In genomic region chr11:61333638-61334433, GRCh38 we compare ENCODE assay signal across 8 cellular contexts. TPM values are rescaled to one million over a fixed set of nuclear protein-coding genes. Genes with fewer than 3 reads are reported as not detected.
DNase-seq lines count a peak whose midpoint lies in the region; ATAC-seq and TF ChIP-seq lines count a peak whose summit lies in the region.

No MANE protein-coding gene starts in this region.

- no peak for ATAC-seq in gastrocnemius medialis

- H3K4me3 ChIP-seq in HAP-1 (peak overlapping the region; percentile 95), SU-DHL-6 (ENCODE audit: insufficient read depth, low read length, poor library complexity, severe bottlenecking) (peak overlapping the region; percentile 90), fibroblast of lung (replicated peaks in 1 of 4; ENCODE audit: control extremely low read depth in 1 of 4, insufficient read depth in 1 of 4, low read depth in 3 of 4, low read length in 4 of 4) (peak overlapping the region; percentile 73 to 99 (median 85)), gastrocnemius medialis (peak overlapping the region; percentile 89 to 100 (median 98))

- H3K9ac ChIP-seq in SU-DHL-6 (ENCODE audit: low read length) (peak overlapping the region; percentile 97), fibroblast of lung (ENCODE audit: insufficient read depth, low read length) (peak overlapping the region; percentile 99)

- H3K79me2 ChIP-seq in SU-DHL-6 (ENCODE audit: insufficient read depth, low read length) (peaks cover 40% of the 10 kb centered on the region), fibroblast of lung (ENCODE audit: control insufficient read depth, insufficient read depth, low read length) (peaks cover 41% of the 10 kb centered on the region)

- peaks cover 21% of the 10 kb centered on the region for H3F3A ChIP-seq in SU-DHL-6 (ENCODE audit: insufficient read depth)

- H3K4me1 ChIP-seq in HAP-1 (peaks cover 37% of the 10 kb centered on the region), fibroblast of lung (ENCODE audit: control insufficient read depth, extremely low read depth, insufficient read depth, low read length) (peaks cover 8% of the 10 kb centered on the region), gastrocnemius medialis (peaks cover 27 to 35% of the 10 kb centered on the region in 2 donors)

- TF ChIP-seq POLR2A in gastrocnemius medialis (IDR thresholded peaks at IDR 0.05): no peak

- intact Hi-C loops in gastrocnemius medialis (cut with DNase I; ENCODE audit: low total_unique reads): loop anchor here (1.0 to 2.0 kb wide), 2 partner anchors 27 to 247 kb away; partner anchors contain the start of genes CYB561A3 and SYT7

- H4K20me1 ChIP-seq in SU-DHL-6 (ENCODE audit: low read depth, low read length): peaks cover 17% of the 10 kb centered on the region; the same call in 1 of the 2 replicates
- no peaks in the 10 kb centered on the region for H4K20me1 ChIP-seq in fibroblast of lung (ENCODE audit: control insufficient read depth, extremely low read depth, insufficient read depth, low read length)

- H3K4me2 ChIP-seq in SU-DHL-6 (ENCODE audit: low read depth, low read length, poor library complexity, severe bottlenecking) (peak overlapping the region; percentile 90), fibroblast of lung (ENCODE audit: extremely low read depth, insufficient read depth, low read length) (peak overlapping the region; percentile 99)

- DNase-seq in HAP-1 (ENCODE audit: low spot score in 2 of 2) (no peak), fibroblast of lung (ENCODE audit: low read depth in 2 of 2) (no peak), gastrocnemius medialis (peak in 1 of 2 donors; percentile 12), middle frontal gyrus (ENCODE audit: extremely low spot score, low spot score) (no peak), iPS-NIHi7 (ENCODE audit: extremely low spot score) (no peak), kidney tubule cell (ENCODE audit: low spot score) (no peak), CD1c-positive myeloid dendritic cell (ENCODE audit: extremely low spot score) (no peak)

- H3K27me3 ChIP-seq in HAP-1 (ENCODE audit: low read depth) (no peaks in the 10 kb centered on the region), SU-DHL-6 (ENCODE audit: low read length) (no peaks in the 10 kb centered on the region), fibroblast of lung (ENCODE audit: control insufficient read depth, insufficient read depth, low read length) (no peaks in the 10 kb centered on the region), gastrocnemius medialis (no peaks in the 10 kb centered on the region)

- H3K9me3 ChIP-seq in HAP-1 (no peaks in the 10 kb centered on the region), SU-DHL-6 (ENCODE audit: insufficient read depth, low read length) (no peaks in the 10 kb centered on the region), fibroblast of lung (ENCODE audit: control insufficient read depth, insufficient read depth, low read depth, low read length) (no peaks in the 10 kb centered on the region), gastrocnemius medialis (no peaks in the 10 kb centered on the region)

- in situ Hi-C loops in HAP-1 (cut with MboI; ENCODE audit: low sequenced_read_pairs) (no loop called here), gastrocnemius medialis (cut with MboI; ENCODE audit: low sequenced_read_pairs in 4 of 4) (no loop called here)

- peak overlapping the region; percentile 77 for H3K27ac ChIP-seq in SU-DHL-6 (ENCODE audit: low read depth, low read length)
- peak overlapping the region; percentile 89 for H3K27ac ChIP-seq in fibroblast of lung (ENCODE audit: insufficient read depth, low read length)
- peak overlapping the region; percentile 93 to 99 (median 97) for H3K27ac ChIP-seq in gastrocnemius medialis

- TF ChIP-seq CTCF in SU-DHL-6 (IDR thresholded peaks at IDR 0.05; ENCODE audit: insufficient read depth, low read length, poor library complexity, severe bottlenecking) (no peak), fibroblast of lung (conservative IDR thresholded peaks at IDR 0.05 in 1 of 2, IDR thresholded peaks at IDR 0.05 in 1 of 2; ENCODE audit: low read depth in 1 of 2, low read length in 2 of 2) (no peak), gastrocnemius medialis (IDR thresholded peaks at IDR 0.05 in 4 of 5, conservative IDR thresholded peaks at IDR 0.05 in 1 of 5) (no peak)

- no peaks in the 10 kb centered on the region for H3K9me2 ChIP-seq in SU-DHL-6 (replicated peaks; ENCODE audit: insufficient read depth, low read length)

- no peak overlapping the region for H2AFZ ChIP-seq in SU-DHL-6 (ENCODE audit: low read depth, low read length, severe bottlenecking)
- peak overlapping the region; percentile 89 for H2AFZ ChIP-seq in fibroblast of lung (ENCODE audit: low read length)

- H3K36me3 ChIP-seq in HAP-1 (replicated peaks): peaks cover 37% of the 10 kb centered on the region
- H3K36me3 ChIP-seq in SU-DHL-6 (ENCODE audit: low read length): peaks cover 4% of the 10 kb centered on the region; the same call in 1 of the 2 replicates
- H3K36me3 ChIP-seq in fibroblast of lung (ENCODE audit: control insufficient read depth, insufficient read depth, low read length): peaks cover 4% of the 10 kb centered on the region
- H3K36me3 ChIP-seq in gastrocnemius medialis: peaks cover 0 to 20% of the 10 kb centered on the region in 2 donors

RNA-seq across cellular contexts. Expression of gene TKFC, which starts 0.8 kb away (rescaled TPM):
- total RNA-seq in fibroblast of lung: 15.9 and 27.1 TPM in 2 replicates
- 11.5 and 15.9 TPM in 2 replicates for polyA plus RNA-seq in fibroblast of lung
- 20.4 and 23.8 TPM in 2 replicates for polyA plus RNA-seq in fibroblast of lung (2012)
- 26.2 and 48.0 TPM in 2 replicates for polyA minus RNA-seq in fibroblast of lung (ENCODE audit: low replicate concordance)
- 10 to 100 TPM in 3 of 4 donors, 1 to 10 TPM in 1; 6.7 to 14.8 (median 11.8) TPM for total RNA-seq in gastrocnemius medialis

RNA-seq across cellular contexts. Expression of gene DDB1, which starts 0.9 kb away (rescaled TPM):
- total RNA-seq in fibroblast of lung: 241 and 282 TPM in 2 replicates
- 289 and 298 TPM in 2 replicates for polyA plus RNA-seq in fibroblast of lung
- 180 and 182 TPM in 2 replicates for polyA plus RNA-seq in fibroblast of lung (2012)
- 389 and 438 TPM in 2 replicates for polyA minus RNA-seq in fibroblast of lung (ENCODE audit: low replicate concordance)
- 100 to 1,000 TPM; 175 to 215 (median 189) TPM for total RNA-seq in gastrocnemius medialis

RNA-seq across cellular contexts. Expression of gene CYB561A3, which starts 27.8 kb away (rescaled TPM):
- 39.3 and 65.1 TPM in 2 replicates for total RNA-seq in fibroblast of lung
- 43.9 and 48.3 TPM in 2 replicates for polyA plus RNA-seq in fibroblast of lung
- polyA plus RNA-seq in fibroblast of lung (2012): 41.8 and 42.0 TPM in 2 replicates
- 215 and 274 TPM in 2 replicates for polyA minus RNA-seq in fibroblast of lung (ENCODE audit: low replicate concordance)
- 10 to 100 TPM; 23.7 to 56.6 (median 26.4) TPM for total RNA-seq in gastrocnemius medialis

RNA-seq across cellular contexts. Expression of gene TMEM138, which starts 28.3 kb away (rescaled TPM):
- total RNA-seq in fibroblast of lung (20.0 and 30.2 TPM in 2 replicates), gastrocnemius medialis (10 to 100 TPM in 3 of 4 donors, 1 to 10 TPM in 1; 9.4 to 18.4 (median 13.9) TPM)
- polyA plus RNA-seq in fibroblast of lung: 78.0 and 95.9 TPM in 2 replicates
- 57.7 and 65.3 TPM in 2 replicates for polyA plus RNA-seq in fibroblast of lung (2012)
- 64.3 and 99.7 TPM in 2 replicates for polyA minus RNA-seq in fibroblast of lung (ENCODE audit: low replicate concordance)

RNA-seq across cellular contexts. Expression of gene VWCE, which starts 38.7 kb away (rescaled TPM):
- total RNA-seq in fibroblast of lung (1.5 and 1.7 TPM in 2 replicates), gastrocnemius medialis (1 to 10 TPM in 1 of 4 donors, under 1 TPM in 3; 0.31 to 1.5 (median 0.67) TPM)
- polyA plus RNA-seq in fibroblast of lung: 0.30 and 0.68 TPM in 2 replicates
- 0.66 and 0.90 TPM in 2 replicates for polyA plus RNA-seq in fibroblast of lung (2012)
- 0.59 and 5.1 TPM in 2 replicates for polyA minus RNA-seq in fibroblast of lung (ENCODE audit: low replicate concordance)
